Comparison of ENCODE assay signal across 16 cellular contexts in genomic region chr11:41878158-41878557, GRCh38.
"Had no signal": no experiment of that assay in that cellular context is flagged by ENCODE, and none has a peak within 500 bp of the region (broad histone marks: within the 10 kb centered on the region; RNA-seq: fewer than 3 reads in every experiment).

No MANE protein-coding gene starts in this region.

- DNase-seq: activated CD4-positive, alpha-beta T cell treated with anti-CD3 and anti-CD28 coated beads, Interleukin-2, amount 50 U/mL, for 1 hour; activated naive CD4-positive, alpha-beta T cell; aorta; gastrocnemius medialis; left colon; lower lobe of right lung; midbrain; ovary; T-cell; T-helper 9 cell; upper lobe of right lung had no signal

- H3K36me3 ChIP-seq: esophagus muscularis mucosa, gastrocnemius medialis, lower lobe of right lung, ovary, thoracic aorta, upper lobe of right lung had no signal

- H3K4me3 ChIP-seq: esophagus muscularis mucosa, gastrocnemius medialis, lower lobe of right lung, ovary, thoracic aorta, upper lobe of right lung had no signal

- H3K27ac ChIP-seq: esophagus muscularis mucosa, gastrocnemius medialis, lower lobe of right lung, ovary, thoracic aorta, upper lobe of right lung had no signal

- H3K9me3 ChIP-seq: esophagus muscularis mucosa, gastrocnemius medialis, lower lobe of right lung, ovary, thoracic aorta, upper lobe of right lung had no signal

- H3K27me3 ChIP-seq: esophagus muscularis mucosa, gastrocnemius medialis, ovary, upper lobe of right lung had no signal

- ATAC-seq: activated CD4-positive, CD25-positive, alpha-beta regulatory T cell treated with anti-CD3 and anti-CD28 coated beads, Interleukin-2, amount 50 U/mL, for 24 hours; gastrocnemius medialis; left colon; lower lobe of right lung; stimulated activated effector memory CD8-positive, alpha-beta T cell treated with anti-CD3 and anti-CD28 coated beads, Interleukin-12 subunit alpha, Interleukin-12 subunit beta, amount 100 ng/mL, for 72 hours; T-cell; upper lobe of right lung had no signal

- H3K4me1 ChIP-seq: esophagus muscularis mucosa, gastrocnemius medialis, lower lobe of right lung, upper lobe of right lung had no signal

- FAIRE-seq: endometrium had no signal
